1 cellular context compared by ENCODE assay signal in genomic region chrX:15150578-15150977, GRCh38.
TF ChIP-seq lines count a peak whose summit lies in the region.

No MANE protein-coding gene starts in this region.

TF ChIP-seq in GM12878, 131 proteins besides CTCF, POLR2A, EP300 and RAD21 (continued from another document):
- no peak for TF ChIP-seq ZBTB11 (CRISPR knock-in tag; IDR thresholded peaks at IDR 0.05)
- no peak for TF ChIP-seq SPI1 (IDR thresholded peaks at IDR 0.05; ENCODE audit: borderline replicate concordance, insufficient read depth, low read depth, low read length)
- no peak for TF ChIP-seq BMI1 (IDR thresholded peaks at IDR 0.05; ENCODE audit: borderline replicate concordance)
- TF ChIP-seq SMARCA5 (IDR thresholded peaks at IDR 0.05): no peak
- no peak for TF ChIP-seq TCF12 (IDR thresholded peaks at IDR 0.05; ENCODE audit: low read depth, low read length)
- TF ChIP-seq, protein P1, sequence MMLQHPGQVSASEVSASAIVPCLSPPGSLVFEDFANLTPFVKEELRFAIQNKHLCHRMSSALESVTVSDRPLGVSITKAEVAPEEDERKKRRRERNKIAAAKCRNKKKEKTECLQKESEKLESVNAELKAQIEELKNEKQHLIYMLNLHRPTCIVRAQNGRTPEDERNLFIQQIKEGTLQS (IDR thresholded peaks at IDR 0.05; ENCODE audit: borderline replicate concordance, extremely low read depth, low read depth, low read length): no peak
TF ChIP-seq in GM12878: peak in this region for 0.
